Comparison of ENCODE assay signal across 1 cellular context in the genomic region with DNA sequence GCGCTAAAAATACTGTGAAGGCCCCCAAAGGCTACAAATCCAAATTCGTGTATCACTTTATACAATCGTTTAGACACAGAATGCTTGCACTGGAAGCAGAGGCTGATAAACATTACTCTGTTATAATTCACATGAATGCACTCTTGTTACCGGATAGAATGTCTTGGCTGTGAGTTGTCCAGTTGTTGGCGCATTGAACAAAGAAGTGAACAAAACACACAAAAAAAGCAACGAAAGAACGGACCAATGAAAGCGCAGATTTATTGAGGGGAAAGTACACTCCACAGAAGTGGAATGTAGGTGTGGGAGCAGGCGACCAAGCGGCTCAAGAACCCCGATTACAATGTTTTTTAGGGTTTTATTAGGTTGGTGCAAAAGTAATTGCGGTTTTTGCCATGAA.
TF ChIP-seq lines count a peak whose summit lies in the region.

No MANE protein-coding gene starts in this region.

TF ChIP-seq in K562, 482 proteins besides CTCF, POLR2A, EP300 and RAD21:
- TF ChIP-seq, protein P1, sequence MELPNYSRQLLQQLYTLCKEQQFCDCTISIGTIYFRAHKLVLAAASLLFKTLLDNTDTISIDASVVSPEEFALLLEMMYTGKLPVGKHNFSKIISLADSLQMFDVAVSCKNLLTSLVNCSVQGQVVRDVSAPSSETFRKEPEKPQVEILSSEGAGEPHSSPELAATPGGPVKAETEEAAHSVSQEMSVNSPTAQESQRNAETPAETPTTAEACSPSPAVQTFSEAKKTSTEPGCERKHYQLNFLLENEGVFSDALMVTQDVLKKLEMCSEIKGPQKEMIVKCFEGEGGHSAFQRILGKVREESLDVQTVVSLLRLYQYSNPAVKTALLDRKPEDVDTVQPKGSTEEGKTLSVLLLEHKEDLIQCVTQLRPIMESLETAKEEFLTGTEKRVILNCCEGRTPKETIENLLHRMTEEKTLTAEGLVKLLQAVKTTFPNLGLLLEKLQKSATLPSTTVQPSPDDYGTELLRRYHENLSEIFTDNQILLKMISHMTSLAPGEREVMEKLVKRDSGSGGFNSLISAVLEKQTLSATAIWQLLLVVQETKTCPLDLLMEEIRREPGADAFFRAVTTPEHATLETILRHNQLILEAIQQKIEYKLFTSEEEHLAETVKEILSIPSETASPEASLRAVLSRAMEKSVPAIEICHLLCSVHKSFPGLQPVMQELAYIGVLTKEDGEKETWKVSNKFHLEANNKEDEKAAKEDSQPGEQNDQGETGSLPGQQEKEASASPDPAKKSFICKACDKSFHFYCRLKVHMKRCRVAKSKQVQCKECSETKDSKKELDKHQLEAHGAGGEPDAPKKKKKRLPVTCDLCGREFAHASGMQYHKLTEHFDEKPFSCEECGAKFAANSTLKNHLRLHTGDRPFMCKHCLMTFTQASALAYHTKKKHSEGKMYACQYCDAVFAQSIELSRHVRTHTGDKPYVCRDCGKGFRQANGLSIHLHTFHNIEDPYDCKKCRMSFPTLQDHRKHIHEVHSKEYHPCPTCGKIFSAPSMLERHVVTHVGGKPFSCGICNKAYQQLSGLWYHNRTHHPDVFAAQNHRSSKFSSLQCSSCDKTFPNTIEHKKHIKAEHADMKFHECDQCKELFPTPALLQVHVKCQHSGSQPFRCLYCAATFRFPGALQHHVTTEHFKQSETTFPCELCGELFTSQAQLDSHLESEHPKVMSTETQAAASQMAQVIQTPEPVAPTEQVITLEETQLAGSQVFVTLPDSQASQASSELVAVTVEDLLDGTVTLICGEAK (IDR thresholded peaks at IDR 0.05), result 0 out of 2 replicates have a peak, but pooled peaks have one; percentile 16
- TF ChIP-seq, protein P1 (CRISPR knock-in tag; IDR thresholded peaks at IDR 0.05), result no peak
- TF ChIP-seq ZNF124 (CRISPR knock-in tag; IDR thresholded peaks at IDR 0.05), result no peak
